10 cellular contexts compared by ENCODE assay signal in the genomic region with DNA sequence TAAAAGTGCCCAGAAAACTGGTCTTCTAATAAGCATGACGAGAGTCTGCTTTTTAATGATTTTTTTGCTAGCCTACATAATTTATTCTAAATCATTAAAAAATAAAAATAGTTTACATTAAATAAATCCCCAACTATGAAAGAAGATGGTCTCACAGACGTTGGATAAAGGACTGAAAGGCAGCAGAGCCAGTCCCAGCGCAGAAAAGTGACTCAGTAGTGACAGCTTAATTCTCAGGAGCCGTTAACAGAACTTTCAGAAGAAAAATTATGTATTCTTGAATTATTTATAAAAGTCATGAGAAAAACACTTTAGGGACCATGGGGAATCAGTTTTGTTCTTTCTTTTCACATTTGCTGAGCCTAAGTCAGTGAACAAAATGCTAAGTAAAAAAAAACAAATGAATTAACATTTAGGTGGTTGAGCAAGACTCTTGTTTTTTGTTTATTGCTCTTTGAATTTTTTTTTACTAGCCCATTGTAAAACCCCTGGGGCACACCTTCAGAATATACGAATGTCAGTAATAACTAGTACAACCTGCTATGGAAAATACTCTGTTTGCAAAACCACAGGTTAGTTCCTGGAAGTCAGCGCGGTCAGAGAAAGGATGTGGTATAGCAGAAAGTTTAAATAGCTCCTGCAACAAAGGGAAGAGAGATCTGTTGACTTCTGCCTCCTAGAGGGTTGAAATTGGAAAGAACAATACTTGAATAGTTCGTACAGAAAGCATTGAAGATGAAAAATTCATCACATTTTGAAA. TPM values are rescaled to one million over a fixed set of nuclear protein-coding genes. Genes with fewer than 3 reads are reported as not detected.
DNase-seq lines count a peak whose midpoint lies in the region; ATAC-seq and TF ChIP-seq lines count a peak whose summit lies in the region.
"Had no signal": no experiment of that assay in that cellular context is flagged by ENCODE, and none has a peak within 500 bp of the region (broad histone marks: within the 10 kb centered on the region; RNA-seq: fewer than 3 reads in every experiment).

No MANE protein-coding gene starts in this region.

- TF ChIP-seq POLR2A in adrenal gland (IDR thresholded peaks at IDR 0.05) = no peak

- H3K4me1 Mint-ChIP-seq in activated CD4-positive, alpha-beta T cell treated with anti-CD3 and anti-CD28 coated beads, Interleukin-2, amount 10 ng/mL, durations not matched to agents 7 days and 5 days = peaks cover 40% of the 10 kb centered on the region
- H3K4me1 Mint-ChIP-seq in natural killer cell = peaks cover 36 to 54% of the 10 kb centered on the region in 2 donors

- DNase-seq in activated CD4-positive, alpha-beta T cell treated with anti-CD3 and anti-CD28 coated beads, Interleukin-2, amount 10 ng/mL, durations not matched to agents 7 days and 5 days = peak; percentile 81
- DNase-seq in natural killer cell = no peak
- no peak for DNase-seq in HuH-7.5 (ENCODE audit: low spot score)
- no peak for DNase-seq in adrenal gland
- DNase-seq in head of caudate nucleus = no peak
- no peak for DNase-seq in midbrain (lab: John Stamatoyannopoulos, UW)

- no peak overlapping the region for H3K27ac ChIP-seq in adrenal gland
- H3K27ac ChIP-seq: thoracic aorta had no signal

- H3K27ac Mint-ChIP-seq in activated CD4-positive, alpha-beta T cell treated with anti-CD3 and anti-CD28 coated beads, Interleukin-2, amount 10 ng/mL, durations not matched to agents 7 days and 5 days = peak overlapping the region; percentile 85
- H3K27ac Mint-ChIP-seq in natural killer cell = peak overlapping the region; percentile 70 to 82

- peaks cover 2% of the 10 kb centered on the region for H3K36me3 Mint-ChIP-seq in activated CD4-positive, alpha-beta T cell treated with anti-CD3 and anti-CD28 coated beads, Interleukin-2, amount 10 ng/mL, durations not matched to agents 7 days and 5 days (ENCODE audit: low read depth)
- H3K36me3 Mint-ChIP-seq in natural killer cell = no peaks in the 10 kb centered on the region

- intact Hi-C loops in natural killer cell (cut with micrococcal nuclease) = no loop called here
- intact Hi-C loops in adrenal gland (cut with DNase I) = no loop called here
- intact Hi-C loops in head of caudate nucleus (cut with DNase I) = no loop called here

- H3K9me3 ChIP-seq in adrenal gland (replicated peaks in 1 of 3) = no peaks in the 10 kb centered on the region
- H3K9me3 ChIP-seq: thoracic aorta had no signal

- 42 to 55% (median 48%) methylated on average over 8 of the region's 8 CpGs for WGBS in adrenal gland, 4 donors

- no peaks in the 10 kb centered on the region for H3K4me1 ChIP-seq in adrenal gland (replicated peaks in 1 of 2)

- no peak overlapping the region for H3K4me3 ChIP-seq in adrenal gland
- H3K4me3 ChIP-seq: thoracic aorta had no signal

- no peaks in the 10 kb centered on the region for H3K27me3 Mint-ChIP-seq in activated CD4-positive, alpha-beta T cell treated with anti-CD3 and anti-CD28 coated beads, Interleukin-2, amount 10 ng/mL, durations not matched to agents 7 days and 5 days
- peaks cover 0 to 8% of the 10 kb centered on the region in 2 donors for H3K27me3 Mint-ChIP-seq in natural killer cell (ENCODE audit: low read depth in 2 of 2)

- H3K36me3 ChIP-seq in adrenal gland (replicated peaks in 1 of 2) = no peaks in the 10 kb centered on the region
- H3K36me3 ChIP-seq: thoracic aorta had no signal

- POLR2A ChIA-PET in activated CD4-positive, alpha-beta T cell treated with anti-CD3 and anti-CD28 coated beads, Interleukin-2, amount 10 ng/mL, durations not matched to agents 7 days and 5 days (lab: Charles Lee) = interaction anchor here (1.8 to 2.5 kb wide), 2 partner anchors 13 to 17 kb away, joined by 6 to 11 read pairs; no protein-coding TSS in a partner anchor

- ATAC-seq in GM19395 (IDR thresholded peaks at IDR 0.05; ENCODE audit: unreplicated experiment) = peak; percentile 94
- ATAC-seq in HG03354 (IDR thresholded peaks at IDR 0.05; ENCODE audit: poor library complexity, severe bottlenecking, unreplicated experiment) = peak; percentile 87
- ATAC-seq in natural killer cell = peak; percentile 52 to 84 (median 68)

- H3K9me3 Mint-ChIP-seq in activated CD4-positive, alpha-beta T cell treated with anti-CD3 and anti-CD28 coated beads, Interleukin-2, amount 10 ng/mL, durations not matched to agents 7 days and 5 days = no peaks in the 10 kb centered on the region
- no peaks in the 10 kb centered on the region for H3K9me3 Mint-ChIP-seq in natural killer cell

- peak overlapping the region; percentile 74 for H3K4me3 Mint-ChIP-seq in activated CD4-positive, alpha-beta T cell treated with anti-CD3 and anti-CD28 coated beads, Interleukin-2, amount 10 ng/mL, durations not matched to agents 7 days and 5 days
- peak overlapping the region; percentile 87 for H3K4me3 Mint-ChIP-seq in natural killer cell

- no peak for TF ChIP-seq CTCF in natural killer cell (IDR thresholded peaks at IDR 0.05)
- no peak for TF ChIP-seq CTCF in adrenal gland (IDR thresholded peaks at IDR 0.05)

- CTCF ChIA-PET in activated CD4-positive, alpha-beta T cell treated with anti-CD3 and anti-CD28 coated beads, Interleukin-2, amount 10 ng/mL, durations not matched to agents 7 days and 5 days (lab: Charles Lee) = interaction anchor here (0.6 to 1.4 kb wide), 4 partner anchors 9 to 22 kb away, joined by 3 to 6 read pairs (median 5); no protein-coding TSS in a partner anchor

- peaks cover 24% of the 10 kb centered on the region for H3K27me3 ChIP-seq in adrenal gland

RNA-seq across cellular contexts. Expression of gene CCDC160, which starts 50.4 kb away (rescaled TPM):
- total RNA-seq in activated CD4-positive, alpha-beta T cell treated with anti-CD3 and anti-CD28 coated beads, Interleukin-2, amount 10 ng/mL, durations not matched to agents 7 days and 5 days = not detected
- total RNA-seq in natural killer cell (not detected), adrenal gland (under 1 TPM in 1 of 8 donors, not detected in 7; 0.41 TPM)
- under 1 TPM in 2 of 3 donors, not detected in 1; 0.07 to 0.11 TPM for polyA plus RNA-seq in adrenal gland
- total RNA-seq: NCI-H460 had no signal
